ENCODE assay signal across 14 cellular contexts in the genomic region with DNA sequence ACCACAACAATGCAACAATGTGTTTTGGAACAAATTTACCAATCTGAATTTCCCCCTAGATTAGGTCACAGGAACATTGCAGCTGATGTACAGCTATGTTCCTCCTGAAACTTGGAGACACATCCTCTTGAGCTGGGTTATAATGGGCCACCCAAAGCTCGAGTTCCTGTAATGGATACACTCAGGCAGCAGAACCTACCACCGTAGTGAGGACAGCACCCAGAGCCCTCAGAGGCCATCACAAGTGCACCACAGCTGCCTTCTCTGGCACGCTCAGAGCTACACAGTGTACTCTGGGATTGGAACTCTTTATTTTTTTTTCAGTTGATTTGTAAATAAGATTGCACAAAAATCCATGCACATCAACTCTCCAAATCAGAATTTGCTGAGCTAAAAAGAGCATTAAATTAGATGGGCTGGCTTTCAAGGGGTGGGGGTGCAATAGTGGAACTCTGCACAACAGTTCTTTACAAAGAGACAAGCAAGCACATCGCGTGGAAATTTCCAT. TPM values are rescaled to one million over a fixed set of nuclear protein-coding genes. Genes with fewer than 3 reads are reported as not detected.
DNase-seq lines count a peak whose midpoint lies in the region; ATAC-seq and TF ChIP-seq lines count a peak whose summit lies in the region.
"Had no signal": no experiment of that assay in that cellular context is flagged by ENCODE, and none has a peak within 500 bp of the region (broad histone marks: within the 10 kb centered on the region; RNA-seq: fewer than 3 reads in every experiment).

No MANE protein-coding gene starts in this region.

- POLR2A ChIA-PET in RWPE1 (lab: Yijun Ruan, JAX; ENCODE audit: low non-redundant PET), result no interaction called here

- intact Hi-C loops in transverse colon (cut with DNase I; ENCODE audit: low total_unique reads), result no loop called here

- H3K9me3 Mint-ChIP-seq in nephron (no peaks in the 10 kb centered on the region), endothelial cell (ENCODE audit: unreplicated experiment) (no peaks in the 10 kb centered on the region)
- peaks cover 0 to 8% of the 10 kb centered on the region in 2 donors for H3K9me3 Mint-ChIP-seq in stimulated activated naive B cell treated with anti-CD40 and anti-IgM and Interleukin-4, amounts not matched to agents 10 μg/mL and 1 μg/mL and 100 μg/mL, for 72 hours
- H3K9me3 Mint-ChIP-seq: activated T-cell treated with anti-CD3 and anti-CD28 coated beads, Interleukin-2, amount 50 U/mL, for 24 hours had no signal

- peaks cover 77 to 96% (median 87%) of the 10 kb centered on the region in 4 donors for H3K4me1 ChIP-seq in transverse colon

- H3K9me3 ChIP-seq in transverse colon, result no peaks in the 10 kb centered on the region
- H3K9me3 ChIP-seq: Caco-2 had no signal

- H3K36me3 Mint-ChIP-seq in nephron (ENCODE audit: low read depth) (no peaks in the 10 kb centered on the region), endothelial cell (ENCODE audit: low read depth, unreplicated experiment) (no peaks in the 10 kb centered on the region)
- peaks cover 0 to 3% of the 10 kb centered on the region in 2 donors for H3K36me3 Mint-ChIP-seq in stimulated activated naive B cell treated with anti-CD40 and anti-IgM and Interleukin-4, amounts not matched to agents 10 μg/mL and 1 μg/mL and 100 μg/mL, for 72 hours
- H3K36me3 Mint-ChIP-seq: immature natural killer cell had no signal

- CTCF ChIA-PET in RWPE1 (lab: Yijun Ruan, JAX), result interaction anchor here (0.6 kb wide), 1 partner anchor 182 kb away, joined by 3 read pairs; no protein-coding TSS in a partner anchor

- no peak overlapping the region for H3K4me3 ChIP-seq in transverse colon
- H3K4me3 ChIP-seq: SK-N-MC had no signal

- no peaks in the 10 kb centered on the region for H3K36me3 ChIP-seq in transverse colon

- peak overlapping the region in 2 of 3 experiments; percentile 37 to 71 for H3K27ac Mint-ChIP-seq in nephron
- no peak overlapping the region for H3K27ac Mint-ChIP-seq in endothelial cell (ENCODE audit: unreplicated experiment)
- H3K27ac Mint-ChIP-seq in stimulated activated naive B cell treated with anti-CD40 and anti-IgM and Interleukin-4, amounts not matched to agents 10 μg/mL and 1 μg/mL and 100 μg/mL, for 72 hours, result no peak overlapping the region
- H3K27ac Mint-ChIP-seq: activated T-cell treated with anti-CD3 and anti-CD28 coated beads, Interleukin-2, amount 50 U/mL, for 24 hours had no signal

- H3K4me3 Mint-ChIP-seq in nephron (no peak overlapping the region), endothelial cell (ENCODE audit: unreplicated experiment) (no peak overlapping the region)
- H3K4me3 Mint-ChIP-seq in stimulated activated naive B cell treated with anti-CD40 and anti-IgM and Interleukin-4, amounts not matched to agents 10 μg/mL and 1 μg/mL and 100 μg/mL, for 72 hours, result no peak overlapping the region
- H3K4me3 Mint-ChIP-seq: activated T-cell treated with anti-CD3 and anti-CD28 coated beads, Interleukin-2, amount 50 U/mL, for 24 hours had no signal

- H3K4me1 Mint-ChIP-seq in nephron (peaks cover 54% of the 10 kb centered on the region), endothelial cell (ENCODE audit: unreplicated experiment) (peaks cover 6% of the 10 kb centered on the region)
- peaks cover 15% of the 10 kb centered on the region in 2 donors for H3K4me1 Mint-ChIP-seq in stimulated activated naive B cell treated with anti-CD40 and anti-IgM and Interleukin-4, amounts not matched to agents 10 μg/mL and 1 μg/mL and 100 μg/mL, for 72 hours

- no peak for TF ChIP-seq CTCF in RWPE1 (conservative IDR thresholded peaks at IDR 0.05; ENCODE audit: low read depth)
- no peak for TF ChIP-seq CTCF in nephron (IDR thresholded peaks at IDR 0.05; ENCODE audit: unreplicated experiment in 3 of 3)
- no peak for TF ChIP-seq CTCF in transverse colon (IDR thresholded peaks at IDR 0.05)
- no peak for TF ChIP-seq CTCF in endothelial cell (IDR thresholded peaks at IDR 0.05; ENCODE audit: unreplicated experiment)

- in situ Hi-C loops in transverse colon (cut with MboI; ENCODE audit: low pct_ligation_motif_present in 1 of 4, low pct_unique_long_range_greater_than_20kb in 1 of 4, low sequenced_read_pairs in 3 of 4), result no loop called here

- TF ChIP-seq POLR2A in transverse colon (IDR thresholded peaks at IDR 0.05), result no peak

- WGBS in transverse colon (ENCODE audit: low coverage in 1 of 2), 2 donors, result 79 to 100% methylated on average over 2 to 5 of the region's 5 CpGs

- H3K27ac ChIP-seq in RWPE1 (peak overlapping the region; percentile 47), transverse colon (peak overlapping the region; percentile 86 to 92 (median 89))
- H3K27ac ChIP-seq: SK-N-MC had no signal

- ATAC-seq in stimulated activated naive B cell treated with anti-CD40 and anti-IgM and Interleukin-4, amounts not matched to agents 10 μg/mL and 1 μg/mL and 100 μg/mL, for 72 hours (replicated peaks), result no peak

- TF ChIP-seq EP300 in transverse colon (IDR thresholded peaks at IDR 0.05; ENCODE audit: low read depth), result peak; percentile 10

- H3K27me3 Mint-ChIP-seq in nephron (ENCODE audit: low read depth) (peaks cover 3% of the 10 kb centered on the region), endothelial cell (ENCODE audit: unreplicated experiment) (peaks cover 4% of the 10 kb centered on the region)
- H3K27me3 Mint-ChIP-seq in stimulated activated naive B cell treated with anti-CD40 and anti-IgM and Interleukin-4, amounts not matched to agents 10 μg/mL and 1 μg/mL and 100 μg/mL, for 72 hours, result peaks cover 31 to 33% of the 10 kb centered on the region in 2 donors

- H3K27me3 ChIP-seq in transverse colon, result no peaks in the 10 kb centered on the region

- DNase-seq in RWPE1 (ENCODE audit: low spot score) (no peak), fibroblast of peridontal ligament (ENCODE audit: extremely low read depth) (peak; percentile 49), transverse colon (peak; percentile 37), endothelial cell (ENCODE audit: low spot score) (no peak), kidney glomerular epithelial cell (lab: John Stamatoyannopoulos, UW) (no peak), hippocampal formation (lab: John Stamatoyannopoulos, UW) (no peak)
- no peak for DNase-seq in stimulated activated naive B cell treated with anti-CD40 and anti-IgM and Interleukin-4, amounts not matched to agents 10 μg/mL and 1 μg/mL and 100 μg/mL, for 72 hours
- DNase-seq: activated T-cell treated with anti-CD3 and anti-CD28 coated beads, Interleukin-2, amount 50 U/mL, for 24 hours; Caco-2; immature natural killer cell; NCI-H1417; NCI-H69 had no signal

RNA-seq across cellular contexts. Expression of gene EGFR, which starts 56.7 kb away (rescaled TPM):
- total RNA-seq in transverse colon (10 to 100 TPM; 40.0 to 85.7 (median 72.9) TPM), endothelial cell (ENCODE audit: unreplicated experiment) (5.0 TPM)

Comparison
In these comparisons a context has a peak if more than half of its experiments do, and no peak if none do; other contexts are left out.
1. DNase-seq: peak in fibroblast of peridontal ligament (single experiment) and transverse colon (single experiment); none in RWPE1 (single experiment), endothelial cell (single experiment), kidney glomerular epithelial cell (single experiment), hippocampal formation (0 of 2) and stimulated activated naive B cell treated with anti-CD40 and anti-IgM and Interleukin-4, amounts not matched to agents 10 μg/mL and 1 μg/mL and 100 μg/mL, for 72 hours (single experiment).
2. H3K27ac Mint-ChIP-seq: peak in nephron (2 of 3); none in endothelial cell (single experiment) and stimulated activated naive B cell treated with anti-CD40 and anti-IgM and Interleukin-4, amounts not matched to agents 10 μg/mL and 1 μg/mL and 100 μg/mL, for 72 hours (single experiment).